18 cellular contexts compared by ENCODE assay signal in genomic region chr14:76690502-76691105, GRCh38.
A peak's percentile ranks its signal among the peaks of the same experiment; 100 is the strongest.
DNase-seq lines count a peak whose midpoint lies in the region; ATAC-seq and TF ChIP-seq lines count a peak whose summit lies in the region.
"Had no signal": no experiment of that assay in that cellular context is flagged by ENCODE, and none has a peak within 500 bp of the region (broad histone marks: within the 10 kb centered on the region; RNA-seq: fewer than 3 reads in every experiment).

No MANE protein-coding gene starts in this region.

- no peak for TF ChIP-seq RAD21 in IMR-90 (IDR thresholded peaks at IDR 0.05; ENCODE audit: low read length)

- H3K4ac ChIP-seq in IMR-90 (ENCODE audit: low read depth, low read length) (no peak overlapping the region), mesendoderm (ENCODE audit: low read depth, low read length) (no peak overlapping the region), trophoblast cell (ENCODE audit: low read depth, low read length) (no peak overlapping the region)

- TF ChIP-seq POLR2A in IMR-90 (IDR thresholded peaks at IDR 0.05; ENCODE audit: low read depth, low read length), result no peak

- H3K4me1 Mint-ChIP-seq in activated CD4-positive, alpha-beta memory T cell treated with anti-CD3 and anti-CD28 coated beads, Interleukin-2, amount 10 ng/mL, durations not matched to agents 7 days and 5 days, result no peaks in the 10 kb centered on the region
- H3K4me1 Mint-ChIP-seq: CD14-positive monocyte; CD4-positive, alpha-beta memory T cell had no signal

- DNase-seq in IMR-90 (no peak), mesendoderm (no peak), trophoblast cell (peak in 1 of 2 donors; percentile 27), SHP77 treated with DMSO at 0.1 percent for 48 hours (lab: John Stamatoyannopoulos, UW) (no peak), omental fat pad (ENCODE audit: low spot score) (no peak)
- DNase-seq in activated CD4-positive, alpha-beta memory T cell treated with anti-CD3 and anti-CD28 coated beads, Interleukin-2, amount 10 ng/mL, durations not matched to agents 7 days and 5 days, result no peak
- DNase-seq: 8988T; CD4-positive, alpha-beta memory T cell; DMS79 treated with DMSO at 0.1 percent for 48 hours; GF-D8; GOT3; H7; HFFc6 had no signal

- H3K27me3 Mint-ChIP-seq in activated CD4-positive, alpha-beta memory T cell treated with anti-CD3 and anti-CD28 coated beads, Interleukin-2, amount 10 ng/mL, durations not matched to agents 7 days and 5 days, result peaks cover 13% of the 10 kb centered on the region

- no peak overlapping the region for H2BK12ac ChIP-seq in trophoblast cell (ENCODE audit: low read length)

- ATAC-seq in IMR-90 (ENCODE audit: low read depth) (no peak), omental fat pad (ENCODE audit: low FRiP score) (no peak), HG03378 (IDR thresholded peaks at IDR 0.05; ENCODE audit: unreplicated experiment) (no peak)
- ATAC-seq: HCT116, HepG2 had no signal

- H3K56ac ChIP-seq in IMR-90 (ENCODE audit: extremely low read depth, insufficient read depth, low read length) (no peak overlapping the region), mesendoderm (ENCODE audit: low read length) (peak overlapping the region; percentile 34)

- no peak overlapping the region for H4K12ac ChIP-seq in trophoblast cell (ENCODE audit: low read depth, low read length)

- POLR2A ChIA-PET in IMR-90 (lab: Charles Lee; ENCODE audit: unreplicated experiment), result no interaction called here
- POLR2A ChIA-PET in activated CD4-positive, alpha-beta memory T cell treated with anti-CD3 and anti-CD28 coated beads, Interleukin-2, amount 10 ng/mL, durations not matched to agents 7 days and 5 days (lab: Charles Lee), result no interaction called here

- no peak overlapping the region for H2BK5ac ChIP-seq in IMR-90 (ENCODE audit: low read depth, low read length, poor library complexity, severe bottlenecking)
- no peak overlapping the region for H2BK5ac ChIP-seq in mesendoderm (ENCODE audit: low read length)
- no peak overlapping the region for H2BK5ac ChIP-seq in trophoblast cell (ENCODE audit: low read depth, low read length, poor library complexity)

- WGBS in IMR-90 (ENCODE audit: extremely low coverage in 2 of 2, insufficient read length in 1 of 2), 2 experiments, result 90% methylated on average over 4 of the region's 11 CpGs; no CpG with 5 or more reads in 1 of the 2 experiments
- WGBS in mesendoderm (ENCODE audit: extremely low coverage, insufficient coverage, low lambda C conversion rate), result no CpG with 5 or more reads among the region's 11 CpGs
- no CpG with 5 or more reads among the region's 11 CpGs for WGBS in trophoblast cell (ENCODE audit: extremely low coverage, insufficient coverage, insufficient read length)

- TF ChIP-seq CTCF in IMR-90 (conservative IDR thresholded peaks at IDR 0.05; ENCODE audit: low read depth, low read length), result no peak
- TF ChIP-seq CTCF in omental fat pad (IDR thresholded peaks at IDR 0.05), result no peak

- H2BK120ac ChIP-seq in IMR-90 (ENCODE audit: low read depth, low read length), result no peak overlapping the region
- H2BK120ac ChIP-seq in mesendoderm (ENCODE audit: low read depth, low read length), result no peak overlapping the region
- H2BK120ac ChIP-seq in trophoblast cell (ENCODE audit: insufficient read depth, low read length, poor library complexity), result no peak overlapping the region

- H3K9me1 ChIP-seq in IMR-90 (ENCODE audit: insufficient read depth, low read length), result no peaks in the 10 kb centered on the region

- H3K27ac Mint-ChIP-seq in activated CD4-positive, alpha-beta memory T cell treated with anti-CD3 and anti-CD28 coated beads, Interleukin-2, amount 10 ng/mL, durations not matched to agents 7 days and 5 days, result no peak overlapping the region
- H3K27ac Mint-ChIP-seq: CD14-positive monocyte; CD4-positive, alpha-beta memory T cell; HFFc6 had no signal

- H3K23ac ChIP-seq in IMR-90 (ENCODE audit: low read depth, low read length), result no peak overlapping the region
- H3K23ac ChIP-seq in mesendoderm (ENCODE audit: low read length), result no peak overlapping the region
- H3K23ac ChIP-seq in trophoblast cell (ENCODE audit: low read length), result no peak overlapping the region

- H3K14ac ChIP-seq in IMR-90 (replicated peaks; ENCODE audit: low read depth, low read length), result no peak overlapping the region
- H3K14ac ChIP-seq in trophoblast cell (ENCODE audit: low read length), result no peak overlapping the region

- H3K36me3 Mint-ChIP-seq in activated CD4-positive, alpha-beta memory T cell treated with anti-CD3 and anti-CD28 coated beads, Interleukin-2, amount 10 ng/mL, durations not matched to agents 7 days and 5 days (ENCODE audit: low read depth), result no peaks in the 10 kb centered on the region
- H3K36me3 Mint-ChIP-seq: CD14-positive monocyte; CD4-positive, alpha-beta memory T cell had no signal

- H4K91ac ChIP-seq in IMR-90 (ENCODE audit: insufficient read depth, low read depth, low read length) (no peak overlapping the region), trophoblast cell (ENCODE audit: low read depth, low read length) (peak overlapping the region; percentile 4)

- H2AK5ac ChIP-seq in IMR-90 (ENCODE audit: low read depth, low read length), result no peak overlapping the region
- H2AK5ac ChIP-seq in mesendoderm (ENCODE audit: low read length), result no peak overlapping the region
- H2AK5ac ChIP-seq in trophoblast cell (ENCODE audit: low read length), result no peak overlapping the region

- H3K4me1 ChIP-seq in IMR-90 (ENCODE audit: control insufficient read depth, insufficient read depth, low read length), result no peaks in the 10 kb centered on the region
- H3K4me1 ChIP-seq in mesendoderm (ENCODE audit: control insufficient read depth, low read depth, low read length), result peaks cover 4% of the 10 kb centered on the region
- H3K4me1 ChIP-seq in trophoblast cell (ENCODE audit: control insufficient read depth in 1 of 2, insufficient read depth in 2 of 2, low read length in 2 of 2), result no peaks in the 10 kb centered on the region
- H3K4me1 ChIP-seq: BLaER1 had no signal

- no peak overlapping the region for H3K4me3 Mint-ChIP-seq in activated CD4-positive, alpha-beta memory T cell treated with anti-CD3 and anti-CD28 coated beads, Interleukin-2, amount 10 ng/mL, durations not matched to agents 7 days and 5 days
- H3K4me3 Mint-ChIP-seq: CD14-positive monocyte; CD4-positive, alpha-beta memory T cell; HFFc6 had no signal

- H2AFZ ChIP-seq in IMR-90 (replicated peaks; ENCODE audit: low read length, poor library complexity) (no peak overlapping the region), trophoblast cell (ENCODE audit: insufficient read depth, low read length, poor library complexity) (no peak overlapping the region)

- H3K36me3 ChIP-seq in IMR-90 (ENCODE audit: control insufficient read depth, insufficient read depth, low read length), result no peaks in the 10 kb centered on the region
- H3K36me3 ChIP-seq in mesendoderm (ENCODE audit: control insufficient read depth, insufficient read depth, low read length), result no peaks in the 10 kb centered on the region
- no peaks in the 10 kb centered on the region for H3K36me3 ChIP-seq in trophoblast cell (ENCODE audit: control insufficient read depth in 1 of 2, insufficient read depth in 2 of 2, low read length in 2 of 2)

- H3K27ac ChIP-seq in IMR-90 (ENCODE audit: insufficient read depth, low read length), result no peak overlapping the region
- H3K27ac ChIP-seq in mesendoderm (ENCODE audit: low read depth, low read length), result no peak overlapping the region
- no peak overlapping the region for H3K27ac ChIP-seq in trophoblast cell (ENCODE audit: low read depth, low read length)
- H3K27ac ChIP-seq: BLaER1 had no signal

- dilution Hi-C loops in IMR-90 (cut with HindIII; ENCODE audit: low sequenced_read_pairs, unreplicated experiment), result no loop called here

- H4K5ac ChIP-seq in IMR-90 (ENCODE audit: low read depth, low read length) (no peak overlapping the region), mesendoderm (ENCODE audit: low read length) (no peak overlapping the region)

- no peaks in the 10 kb centered on the region for H3K9me3 Mint-ChIP-seq in activated CD4-positive, alpha-beta memory T cell treated with anti-CD3 and anti-CD28 coated beads, Interleukin-2, amount 10 ng/mL, durations not matched to agents 7 days and 5 days

- in situ Hi-C loops in IMR-90 (cut with MboI; ENCODE audit: low sequenced_read_pairs), result no loop called here

- H3K79me2 ChIP-seq in mesendoderm (ENCODE audit: control insufficient read depth, insufficient read depth, low read length), result no peaks in the 10 kb centered on the region
- no peaks in the 10 kb centered on the region for H3K79me2 ChIP-seq in trophoblast cell (ENCODE audit: control insufficient read depth, insufficient read depth, low read length, poor library complexity)

- H3K4me2 ChIP-seq in IMR-90 (ENCODE audit: low read depth, low read length), result no peak overlapping the region
- H3K4me2 ChIP-seq in mesendoderm (ENCODE audit: low read length), result no peak overlapping the region
- no peak overlapping the region for H3K4me2 ChIP-seq in trophoblast cell (ENCODE audit: low read length)
- H3K4me2 ChIP-seq: BLaER1 had no signal

- H4K20me1 ChIP-seq in IMR-90 (ENCODE audit: insufficient read depth, low read length), result no peaks in the 10 kb centered on the region
- H4K20me1 ChIP-seq: BLaER1 had no signal

- H2BK20ac ChIP-seq in IMR-90 (ENCODE audit: low read depth, low read length), result no peak overlapping the region

- CTCF ChIA-PET in IMR-90 (lab: Yijun Ruan, JAX), result no interaction called here
- CTCF ChIA-PET in activated CD4-positive, alpha-beta memory T cell treated with anti-CD3 and anti-CD28 coated beads, Interleukin-2, amount 10 ng/mL, durations not matched to agents 7 days and 5 days (lab: Charles Lee), result no interaction called here

- BruUV-seq in IMR-90 (replicated peaks; lab: Mats Ljungman, UMichigan), result no TSS peak

- H3K9me3 ChIP-seq in IMR-90 (ENCODE audit: control insufficient read depth, insufficient read depth, low read length), result 0 out of 2 replicates have a peak, but pooled peaks cover 2% of the 10 kb centered on the region
- H3K9me3 ChIP-seq in trophoblast cell (ENCODE audit: insufficient read depth, low read depth, low read length), result peaks cover 3% of the 10 kb centered on the region

- peak overlapping the region; percentile 78 for H2AK9ac ChIP-seq in IMR-90 (replicated peaks; ENCODE audit: low read depth, low read length, poor library complexity)

- no peaks in the 10 kb centered on the region for H3K27me3 ChIP-seq in IMR-90 (ENCODE audit: control insufficient read depth, insufficient read depth, low read length)
- H3K27me3 ChIP-seq in mesendoderm (ENCODE audit: insufficient read depth, low read length, poor library complexity), result no peaks in the 10 kb centered on the region
- H3K27me3 ChIP-seq in trophoblast cell (ENCODE audit: insufficient read depth, low read length), result no peaks in the 10 kb centered on the region
- H3K27me3 ChIP-seq: BLaER1 had no signal

- no peaks in the 10 kb centered on the region for H3K79me1 ChIP-seq in IMR-90 (ENCODE audit: low read depth in 1 of 2, low read length in 2 of 2)
- H3K79me1 ChIP-seq in mesendoderm (ENCODE audit: low read length), result no peaks in the 10 kb centered on the region
- no peaks in the 10 kb centered on the region for H3K79me1 ChIP-seq in trophoblast cell (ENCODE audit: low read length)

- no peak overlapping the region for H2BK15ac ChIP-seq in IMR-90 (ENCODE audit: low read depth, low read length)
- H2BK15ac ChIP-seq in mesendoderm (replicated peaks; ENCODE audit: low read depth), result no peak overlapping the region

- H3K4me3 ChIP-seq in IMR-90 (ENCODE audit: insufficient read depth, low read depth, low read length) (no peak overlapping the region), mesendoderm (ENCODE audit: low read length) (no peak overlapping the region), trophoblast cell (ENCODE audit: low read depth, low read length) (no peak overlapping the region)
- H3K4me3 ChIP-seq: BLaER1 had no signal

- H4K8ac ChIP-seq in IMR-90 (ENCODE audit: low read depth in 2 of 2, low read length in 2 of 2) (no peak overlapping the region), mesendoderm (ENCODE audit: low read depth, low read length) (no peak overlapping the region), trophoblast cell (ENCODE audit: low read depth, low read length) (no peak overlapping the region)

- intact Hi-C loops in IMR-90 (cut with micrococcal nuclease), result no loop called here

- no peak overlapping the region for H3K18ac ChIP-seq in IMR-90 (ENCODE audit: low read depth, low read length)
- H3K18ac ChIP-seq in mesendoderm (ENCODE audit: low read length), result no peak overlapping the region
- H3K18ac ChIP-seq in trophoblast cell (ENCODE audit: low read length), result no peak overlapping the region

- no peak overlapping the region for H3K9ac ChIP-seq in IMR-90 (ENCODE audit: low read depth, low read length)
- H3K9ac ChIP-seq in mesendoderm (ENCODE audit: low read length), result no peak overlapping the region
- H3K9ac ChIP-seq in trophoblast cell (ENCODE audit: low read length), result no peak overlapping the region
- H3K9ac ChIP-seq: BLaER1 had no signal
